18 cellular contexts compared by ENCODE assay signal in genomic region chr5:154386952-154387629, GRCh38.
"Had no signal": no experiment of that assay in that cellular context is flagged by ENCODE, and none has a peak within 500 bp of the region (broad histone marks: within the 10 kb centered on the region; RNA-seq: fewer than 3 reads in every experiment).

No MANE protein-coding gene starts in this region.

- H3K27me3 Mint-ChIP-seq: activated T-helper 17 cell treated with anti-CD3 and anti-CD28 coated beads, Interleukin-2, amount 50 U/mL, for 72 hours; naive thymus-derived CD8-positive, alpha-beta T cell; progenitor cell of endocrine pancreas had no signal

- H3K9me3 Mint-ChIP-seq: activated naive CD4-positive, alpha-beta T cell treated with anti-CD3 and anti-CD28 coated beads for 36 hours; activated T-helper 17 cell treated with anti-CD3 and anti-CD28 coated beads, Interleukin-2, amount 50 U/mL, for 72 hours; naive thymus-derived CD8-positive, alpha-beta T cell had no signal

- H3K4me3 Mint-ChIP-seq: activated naive CD4-positive, alpha-beta T cell treated with anti-CD3 and anti-CD28 coated beads for 36 hours; activated T-helper 17 cell treated with anti-CD3 and anti-CD28 coated beads, Interleukin-2, amount 50 U/mL, for 72 hours; endodermal cell; naive thymus-derived CD8-positive, alpha-beta T cell had no signal

- FAIRE-seq: bronchial epithelial cell had no signal

- H3K4me3 ChIP-seq: ascending aorta, dorsolateral prefrontal cortex, gastroesophageal sphincter, mucosa of descending colon, smooth muscle cell, transverse colon had no signal

- ATAC-seq: activated T-helper 17 cell treated with anti-CD3 and anti-CD28 coated beads, Interleukin-2, amount 50 U/mL, for 72 hours; gastroesophageal sphincter; mucosa of descending colon; naive thymus-derived CD8-positive, alpha-beta T cell; right cardiac atrium; stimulated activated naive CD8-positive, alpha-beta T cell treated with anti-CD3 and anti-CD28 coated beads, Interleukin-15, Interleukin-2, amounts not matched to agents 100 U/mL and 50 U/mL, for 24 hours had no signal

- H3K4me2 ChIP-seq: smooth muscle cell had no signal

- DNase-seq: activated CD4-positive, alpha-beta T cell treated with anti-CD3 and anti-CD28 coated beads, Interleukin-2, amount 50 U/mL, for 1 hour; activated naive CD4-positive, alpha-beta T cell treated with anti-CD3 and anti-CD28 coated beads for 36 hours; dorsolateral prefrontal cortex; endodermal cell; erythroblast; mucosa of descending colon; naive thymus-derived CD8-positive, alpha-beta T cell; occipital lobe; right cardiac atrium; stimulated activated naive CD8-positive, alpha-beta T cell treated with anti-CD3 and anti-CD28 coated beads, Interleukin-15, Interleukin-2, amounts not matched to agents 100 U/mL and 50 U/mL, for 24 hours; T-helper 9 cell; transverse colon had no signal

- H3K4me1 ChIP-seq: ascending aorta, transverse colon had no signal

- H3K36me3 ChIP-seq: transverse colon had no signal

- H3K9me3 ChIP-seq: ascending aorta, gastroesophageal sphincter, mucosa of descending colon, transverse colon had no signal

- H3K27me3 ChIP-seq: ascending aorta, dorsolateral prefrontal cortex, gastroesophageal sphincter, transverse colon had no signal

- H3K27ac Mint-ChIP-seq: activated naive CD4-positive, alpha-beta T cell treated with anti-CD3 and anti-CD28 coated beads for 36 hours; activated T-helper 17 cell treated with anti-CD3 and anti-CD28 coated beads, Interleukin-2, amount 50 U/mL, for 72 hours; endodermal cell; progenitor cell of endocrine pancreas had no signal

- H3K27ac ChIP-seq: ascending aorta, dorsolateral prefrontal cortex, gastroesophageal sphincter, transverse colon had no signal

- H3K4me1 Mint-ChIP-seq: activated T-helper 17 cell treated with anti-CD3 and anti-CD28 coated beads, Interleukin-2, amount 50 U/mL, for 72 hours had no signal
